Comparison of ENCODE assay signal across 1 cellular context in genomic region chr20:9889270-9889981, GRCh38.
TF ChIP-seq lines count a peak whose summit lies in the region.

No MANE protein-coding gene starts in this region.

TF ChIP-seq in GM12878, 131 proteins besides CTCF, POLR2A, EP300 and RAD21 (continued from another document):
- TF ChIP-seq REST (IDR thresholded peaks at IDR 0.05; ENCODE audit: low read depth, low read length): no peak
- TF ChIP-seq BCL11A (IDR thresholded peaks at IDR 0.05; ENCODE audit: low read depth, low read length): no peak
- TF ChIP-seq NBN (IDR thresholded peaks at IDR 0.05): no peak
- TF ChIP-seq NFXL1 (IDR thresholded peaks at IDR 0.05; ENCODE audit: borderline replicate concordance): no peak
- no peak for TF ChIP-seq ESRRA (IDR thresholded peaks at IDR 0.05; ENCODE audit: low read length)
- TF ChIP-seq FOXK2 (IDR thresholded peaks at IDR 0.05): no peak
- peak; percentile 95 for TF ChIP-seq PKNOX1 (IDR thresholded peaks at IDR 0.05)
- TF ChIP-seq SIX5 (IDR thresholded peaks at IDR 0.05; ENCODE audit: low read depth, low read length, severe bottlenecking): peak; percentile 63
- TF ChIP-seq HSF1 (IDR thresholded peaks at IDR 0.05; ENCODE audit: low read depth, low read length): no peak
- TF ChIP-seq SPI1 (IDR thresholded peaks at IDR 0.05; ENCODE audit: borderline replicate concordance, insufficient read depth, low read depth, low read length): peak; percentile 39; the same call in 1 of the 2 replicates
- TF ChIP-seq RELB (IDR thresholded peaks at IDR 0.05; ENCODE audit: low read depth): no peak
- TF ChIP-seq NRF1 (conservative IDR thresholded peaks at IDR 0.05; ENCODE audit: low read depth, low read length): no peak
- no peak for TF ChIP-seq EZH2 (IDR thresholded peaks at IDR 0.05; ENCODE audit: borderline replicate concordance, control insufficient read depth, low read depth, low read length)
- TF ChIP-seq HCFC1 (IDR thresholded peaks at IDR 0.05; ENCODE audit: low read length): peak; percentile 42; the same call in 1 of the 2 replicates
- no peak for TF ChIP-seq STAT3 (IDR thresholded peaks at IDR 0.05; ENCODE audit: low read depth, low read length)
- no peak for TF ChIP-seq ATF3 (IDR thresholded peaks at IDR 0.05; ENCODE audit: borderline replicate concordance, extremely low read depth, low read depth, low read length)
- TF ChIP-seq CHD4 (IDR thresholded peaks at IDR 0.05): no peak
- TF ChIP-seq ZNF274 (IDR thresholded peaks at IDR 0.05; ENCODE audit: insufficient read depth, insufficient read length): no peak
- TF ChIP-seq HDAC6 (IDR thresholded peaks at IDR 0.05; ENCODE audit: unreplicated experiment): no peak
- no peak for TF ChIP-seq CHD1 (IDR thresholded peaks at IDR 0.05; ENCODE audit: low read depth, low read length)
- TF ChIP-seq ZBTB33 (IDR thresholded peaks at IDR 0.05): no peak
TF ChIP-seq in GM12878: peak in this region for 5.
